Comparison of ENCODE assay signal across 1 cellular context in the genomic region with DNA sequence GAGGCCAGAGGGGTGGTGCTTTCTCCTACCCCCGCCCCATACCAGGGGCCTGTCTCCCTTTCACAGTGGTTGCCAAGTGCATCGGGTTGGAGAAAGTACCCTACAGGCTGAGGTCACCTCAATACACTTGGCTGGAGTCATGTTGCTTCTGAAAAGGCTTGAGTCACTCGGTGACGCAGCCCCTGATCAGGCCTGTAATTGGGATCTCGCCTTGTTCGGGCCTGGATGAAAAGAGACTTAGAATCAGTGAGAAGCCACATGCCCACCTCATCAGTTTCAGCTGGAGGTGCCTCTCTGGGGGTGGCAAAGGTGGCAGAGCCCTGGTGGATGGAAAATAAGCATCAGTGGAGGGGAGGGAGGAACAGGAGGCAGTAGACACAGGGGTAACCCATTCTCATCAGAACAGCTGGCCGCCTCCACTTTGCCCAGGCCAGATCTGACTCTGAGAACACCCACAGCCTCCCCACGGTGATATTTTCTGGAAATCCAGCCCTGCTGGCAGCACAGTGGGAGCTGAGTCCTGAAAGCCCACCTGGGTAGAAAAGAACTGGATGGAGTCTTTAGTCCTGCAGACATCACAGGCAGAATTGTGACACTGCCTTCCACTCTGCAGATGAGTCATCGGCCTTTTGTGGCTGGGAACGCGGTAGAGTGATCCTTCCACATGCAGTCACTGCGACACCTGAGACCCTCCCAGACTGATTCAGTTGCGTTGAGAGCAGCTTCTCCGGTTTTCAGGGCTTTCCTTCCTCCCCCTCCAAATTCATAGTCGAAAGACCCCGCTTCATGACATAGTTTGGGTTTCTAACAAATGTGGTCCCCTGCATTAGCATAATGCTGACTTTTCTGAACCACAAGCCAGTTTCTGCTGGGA.
TF ChIP-seq lines count a peak whose summit lies in the region.

No MANE protein-coding gene starts in this region.

TF ChIP-seq in Ishikawa, 13 proteins besides CTCF, POLR2A, EP300 and RAD21 (continued from another document):
- TF ChIP-seq CREB1 (IDR thresholded peaks at IDR 0.05; ENCODE audit: low read depth) (peak; percentile 65; the same call in 1 of the 2 replicates), TEAD4 (IDR thresholded peaks at IDR 0.05) (peak; percentile 52), ZBTB7A (IDR thresholded peaks at IDR 0.05; ENCODE audit: low read depth) (peak; percentile 81), CEBPB (IDR thresholded peaks at IDR 0.05) (peak; percentile 66; the same call in 1 of the 2 replicates)
